Comparison of ENCODE assay signal across 14 cellular contexts in the genomic region with DNA sequence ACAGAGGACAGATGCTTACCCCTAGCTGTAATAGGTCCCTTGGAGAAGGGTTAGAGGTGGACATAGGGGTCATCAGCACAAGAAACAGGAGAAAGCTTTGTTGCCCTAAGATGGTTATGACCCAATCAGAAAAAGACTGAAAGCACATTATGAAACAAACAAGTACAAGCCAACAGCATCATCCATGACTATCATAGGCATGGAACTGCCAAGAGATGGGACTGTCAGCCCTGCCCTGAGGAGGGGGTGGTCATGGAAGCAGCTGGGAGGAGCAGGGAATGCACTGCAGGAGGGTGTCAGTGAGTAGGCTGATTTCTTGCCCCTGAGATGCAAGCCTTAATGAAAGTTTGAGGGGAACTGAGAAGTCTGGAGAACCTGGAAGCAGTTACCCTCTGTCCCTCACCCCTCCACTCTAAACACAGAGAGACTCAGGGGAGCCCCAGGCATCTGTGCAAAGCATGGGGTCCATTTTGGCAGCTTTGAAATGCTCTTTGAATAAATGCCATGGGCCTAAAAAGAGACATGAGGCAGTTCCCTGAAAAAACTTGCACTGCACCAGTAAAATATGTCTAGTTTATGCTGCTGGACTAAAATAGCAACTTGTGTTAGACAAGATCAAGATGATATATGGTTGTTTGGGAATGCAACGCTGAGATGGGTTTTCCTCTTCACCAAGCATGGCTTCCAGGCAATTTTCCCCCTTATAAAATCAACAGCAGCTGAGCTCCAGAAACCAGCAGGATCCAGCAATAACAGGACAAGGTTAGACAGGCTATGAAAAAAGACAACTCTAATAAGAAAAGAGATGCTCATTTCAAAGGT.
DNase-seq lines count a peak whose midpoint lies in the region; ATAC-seq and TF ChIP-seq lines count a peak whose summit lies in the region.
"Had no signal": no experiment of that assay in that cellular context is flagged by ENCODE, and none has a peak within 500 bp of the region (broad histone marks: within the 10 kb centered on the region; RNA-seq: fewer than 3 reads in every experiment).

No MANE protein-coding gene starts in this region.

- no peaks in the 10 kb centered on the region for H3K27me3 ChIP-seq in duodenal mucosa (ENCODE audit: control insufficient read depth in 1 of 2, insufficient read depth in 2 of 2, low read length in 2 of 2)

- no peaks in the 10 kb centered on the region for H3K9me3 ChIP-seq in duodenal mucosa (ENCODE audit: control insufficient read depth in 1 of 2, low read length in 2 of 2)
- no peaks in the 10 kb centered on the region for H3K9me3 ChIP-seq in mucosa of descending colon

- H3K4me3 ChIP-seq in duodenal mucosa (ENCODE audit: low read depth in 1 of 2, low read length in 2 of 2) (no peak overlapping the region), mucosa of descending colon (no peak overlapping the region)
- H3K4me3 ChIP-seq: PC-9 had no signal

- H3K9ac ChIP-seq in duodenal mucosa (ENCODE audit: low read depth in 1 of 2, low read length in 2 of 2), result no peak overlapping the region

- ATAC-seq in mucosa of descending colon (peak; percentile 35), HG03457 (IDR thresholded peaks at IDR 0.05; ENCODE audit: unreplicated experiment) (no peak)
- ATAC-seq: activated T-helper 17 cell treated with anti-CD3 and anti-CD28 coated beads, Interleukin-2, amount 50 U/mL, for 72 hours; effector memory CD8-positive, alpha-beta T cell; WTC11 had no signal

- H3K36me3 ChIP-seq in duodenal mucosa (ENCODE audit: control insufficient read depth in 1 of 2, insufficient read depth in 2 of 2, low read length in 2 of 2) (no peaks in the 10 kb centered on the region), mucosa of descending colon (ENCODE audit: low read depth) (no peaks in the 10 kb centered on the region)

- no peak for TF ChIP-seq CTCF in mucosa of descending colon (IDR thresholded peaks at IDR 0.05)

- DNase-seq in NCI-H2227 (lab: John Stamatoyannopoulos, UW; ENCODE audit: unreplicated experiment), result peak; percentile 45
- DNase-seq in mucosa of descending colon, result no peak
- no peak for DNase-seq in substantia nigra (lab: John Stamatoyannopoulos, UW)
- DNase-seq in amygdala (lab: John Stamatoyannopoulos, UW), result no peak
- DNase-seq in KG1 (lab: John Stamatoyannopoulos, UW), result no peak
- DNase-seq in NCI-H2196 (lab: John Stamatoyannopoulos, UW; ENCODE audit: unreplicated experiment), result no peak
- DNase-seq: effector memory CD8-positive, alpha-beta T cell; immature natural killer cell; NCI-H146; PC-9 had no signal

- intact Hi-C loops in mucosa of descending colon (cut with DNase I, micrococcal nuclease), result no loop called here

- peaks cover 17 to 23% of the 10 kb centered on the region in 2 donors for H3K4me1 ChIP-seq in duodenal mucosa (ENCODE audit: control insufficient read depth in 1 of 2, insufficient read depth in 2 of 2, low read length in 2 of 2)
- peaks cover 26% of the 10 kb centered on the region for H3K4me1 ChIP-seq in mucosa of descending colon (ENCODE audit: low read depth)

- H3K27ac ChIP-seq in duodenal mucosa (ENCODE audit: low read depth, low read length), result peak overlapping the region; percentile 53
- H3K27ac ChIP-seq in substantia nigra (ENCODE audit: low read depth, low read length, poor library complexity, severe bottlenecking), result peak overlapping the region; percentile 5
- H3K27ac ChIP-seq: PC-9 had no signal
